10 cellular contexts compared by ENCODE assay signal in genomic region chr12:47270782-47271664, GRCh38.
DNase-seq lines count a peak whose midpoint lies in the region; ATAC-seq and TF ChIP-seq lines count a peak whose summit lies in the region.
"Had no signal": no experiment of that assay in that cellular context is flagged by ENCODE, and none has a peak within 500 bp of the region (broad histone marks: within the 10 kb centered on the region; RNA-seq: fewer than 3 reads in every experiment).

No MANE protein-coding gene starts in this region.

- peak overlapping the region; percentile 19 for H2BK12ac ChIP-seq in trophoblast cell (ENCODE audit: low read length)

- H3K9ac ChIP-seq in GM23248 (peak overlapping the region; percentile 45), trophoblast cell (ENCODE audit: low read length) (no peak overlapping the region)
- H3K9ac ChIP-seq: parathyroid adenoma had no signal

- 50 to 53% methylated on average over 4 of the region's 4 CpGs for WGBS in GM23248 (ENCODE audit: low coverage in 1 of 2, low lambda C conversion rate in 2 of 2, missing lambda C conversion rate in 2 of 2), 2 experiments
- no CpG with 5 or more reads among the region's 4 CpGs for WGBS in trophoblast cell (ENCODE audit: extremely low coverage, insufficient coverage, insufficient read length)

- H3K79me2 ChIP-seq in GM23248 (ENCODE audit: insufficient read depth) (no peaks in the 10 kb centered on the region), trophoblast cell (ENCODE audit: control insufficient read depth, insufficient read depth, low read length, poor library complexity) (no peaks in the 10 kb centered on the region)
- H3K79me2 ChIP-seq: parathyroid adenoma had no signal

- no peak overlapping the region for H3K23ac ChIP-seq in trophoblast cell (ENCODE audit: low read length)

- no peaks in the 10 kb centered on the region for H3K27me3 ChIP-seq in GM23248 (replicated peaks; ENCODE audit: insufficient read depth)
- no peaks in the 10 kb centered on the region for H3K27me3 ChIP-seq in breast epithelium
- no peaks in the 10 kb centered on the region for H3K27me3 ChIP-seq in trophoblast cell (ENCODE audit: insufficient read depth, low read length)

- no peak overlapping the region for H4K12ac ChIP-seq in trophoblast cell (ENCODE audit: low read depth, low read length)

- no peak overlapping the region for H3K18ac ChIP-seq in trophoblast cell (ENCODE audit: low read length)

- no peak overlapping the region for H2BK5ac ChIP-seq in trophoblast cell (ENCODE audit: low read depth, low read length, poor library complexity)

- TF ChIP-seq CTCF in breast epithelium (IDR thresholded peaks at IDR 0.05) = no peak

- no peak overlapping the region for H4K8ac ChIP-seq in trophoblast cell (ENCODE audit: low read depth, low read length)

- H4K91ac ChIP-seq in trophoblast cell (ENCODE audit: low read depth, low read length) = no peak overlapping the region

- H3K27ac ChIP-seq in GM23248 (peak overlapping the region; percentile 78), breast epithelium (peak overlapping the region; percentile 72 to 79), trophoblast cell (ENCODE audit: low read depth, low read length) (no peak overlapping the region)
- H3K27ac ChIP-seq: parathyroid adenoma had no signal

- H3K79me1 ChIP-seq in trophoblast cell (ENCODE audit: low read length) = peaks cover 4% of the 10 kb centered on the region

- H3K4me3 ChIP-seq in GM23248 (peak overlapping the region; percentile 7; the same call in 1 of the 2 replicates), breast epithelium (no peak overlapping the region), trophoblast cell (ENCODE audit: low read depth, low read length) (no peak overlapping the region)

- H3K9me2 ChIP-seq in GM23248 (ENCODE audit: insufficient read depth) = no peaks in the 10 kb centered on the region

- H3K9me3 ChIP-seq in GM23248 (ENCODE audit: low read depth) (no peaks in the 10 kb centered on the region), breast epithelium (no peaks in the 10 kb centered on the region), trophoblast cell (ENCODE audit: insufficient read depth, low read depth, low read length) (no peaks in the 10 kb centered on the region)

- H2AK5ac ChIP-seq in trophoblast cell (ENCODE audit: low read length) = no peak overlapping the region

- DNase-seq in GM23248 (peak; percentile 90), OCI-M1 (lab: John Stamatoyannopoulos, UW) (peak; percentile 43), breast epithelium (ENCODE audit: low spot score in 2 of 2) (peak in 1 of 2 donors; percentile 53), trophoblast cell (no peak), C1 segment of cervical spinal cord (lab: John Stamatoyannopoulos, UW) (no peak), GDM1 (lab: John Stamatoyannopoulos, UW) (no peak)
- DNase-seq: H9, NCI-H1930 had no signal

- no peaks in the 10 kb centered on the region for H4K20me1 ChIP-seq in GM23248 (ENCODE audit: insufficient read depth)

- no peak overlapping the region for H2AFZ ChIP-seq in GM23248
- H2AFZ ChIP-seq in trophoblast cell (ENCODE audit: insufficient read depth, low read length, poor library complexity) = no peak overlapping the region
- H2AFZ ChIP-seq: parathyroid adenoma had no signal

- H3K36me3 ChIP-seq in GM23248 (ENCODE audit: low read depth) (no peaks in the 10 kb centered on the region), breast epithelium (no peaks in the 10 kb centered on the region), trophoblast cell (ENCODE audit: control insufficient read depth in 1 of 2, insufficient read depth in 2 of 2, low read length in 2 of 2) (no peaks in the 10 kb centered on the region)

- intact Hi-C loops in breast epithelium (cut with DNase I; ENCODE audit: low total_unique reads) = no loop called here

- no peak for TF ChIP-seq POLR2A in breast epithelium (IDR thresholded peaks at IDR 0.05)

- no peak overlapping the region for H3K14ac ChIP-seq in trophoblast cell (ENCODE audit: low read length)

- no peak overlapping the region for H3K4ac ChIP-seq in trophoblast cell (ENCODE audit: low read depth, low read length)

- H3K4me1 ChIP-seq in GM23248 (ENCODE audit: insufficient read depth) (peaks cover 46% of the 10 kb centered on the region), breast epithelium (peaks cover 0 to 2% of the 10 kb centered on the region in 2 donors), trophoblast cell (ENCODE audit: control insufficient read depth in 1 of 2, insufficient read depth in 2 of 2, low read length in 2 of 2) (peaks cover 3 to 10% of the 10 kb centered on the region in 2 experiments)
- H3K4me1 ChIP-seq: parathyroid adenoma had no signal

- no peak for ATAC-seq in HG02981 (IDR thresholded peaks at IDR 0.05; ENCODE audit: unreplicated experiment)

- H3K4me2 ChIP-seq in GM23248 (ENCODE audit: unreplicated experiment) (peak overlapping the region; percentile 58), trophoblast cell (ENCODE audit: low read length) (no peak overlapping the region)

- in situ Hi-C loops in GM23248 (cut with MboI) = no loop called here

- peaks cover 15% of the 10 kb centered on the region for H3F3A ChIP-seq in GM23248 (ENCODE audit: insufficient read depth)

- no peak overlapping the region for H2BK120ac ChIP-seq in trophoblast cell (ENCODE audit: insufficient read depth, low read length, poor library complexity)

Comparison
In these comparisons a context has a peak if more than half of its experiments do, and no peak if none do; other contexts are left out.
1. DNase-seq: peak in GM23248 (single experiment) and OCI-M1 (single experiment); none in trophoblast cell (0 of 2), C1 segment of cervical spinal cord (0 of 14) and GDM1 (single experiment).